ENCODE assay signal across 19 cellular contexts in the genomic region with DNA sequence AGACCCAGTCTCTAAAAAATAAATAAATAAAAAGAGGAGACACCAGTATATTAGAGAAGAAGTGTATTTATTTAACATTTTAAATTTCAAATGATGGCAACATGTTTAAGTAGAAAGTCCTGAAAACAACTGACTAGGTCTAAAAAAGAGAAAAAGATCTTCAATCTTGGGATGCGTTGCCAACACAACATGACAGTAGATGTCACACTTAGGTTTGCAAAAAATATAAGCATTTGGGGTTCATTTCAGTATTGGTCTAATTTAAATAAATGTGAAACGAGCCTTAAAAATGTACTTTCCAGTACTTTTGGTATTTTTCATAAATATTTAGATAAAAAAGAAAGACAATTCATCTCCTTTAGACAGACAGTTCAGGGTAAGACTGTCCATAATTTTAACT. TPM values are rescaled to one million over a fixed set of nuclear protein-coding genes. Genes with fewer than 3 reads are reported as not detected.
DNase-seq lines count a peak whose midpoint lies in the region; ATAC-seq and TF ChIP-seq lines count a peak whose summit lies in the region.
"Had no signal": no experiment of that assay in that cellular context is flagged by ENCODE, and none has a peak within 500 bp of the region (broad histone marks: within the 10 kb centered on the region; RNA-seq: fewer than 3 reads in every experiment).

No MANE protein-coding gene starts in this region.

- H3K27ac ChIP-seq in Karpas-422 (ENCODE audit: low read length) = no peak overlapping the region
- H3K27ac ChIP-seq in left ventricle myocardium inferior (replicated peaks) = no peak overlapping the region

- H3K4me1 ChIP-seq in Karpas-422 (ENCODE audit: low read length) (peaks cover 42% of the 10 kb centered on the region), left ventricle myocardium inferior (peaks cover 37% of the 10 kb centered on the region)
- H3K4me1 ChIP-seq: uterus had no signal

- H3K4me3 Mint-ChIP-seq in activated T-cell treated with anti-CD3 and anti-CD28 coated beads, Interleukin-2, amount 50 U/mL, for 72 hours = peak overlapping the region; percentile 38 to 100
- peak overlapping the region; percentile 64 to 99 (median 93) for H3K4me3 Mint-ChIP-seq in brain
- no peak overlapping the region for H3K4me3 Mint-ChIP-seq in osteocyte (ENCODE audit: unreplicated experiment)

- no peak for TF ChIP-seq CTCF in brain (conservative IDR thresholded peaks at IDR 0.05)
- TF ChIP-seq CTCF in osteocyte (IDR thresholded peaks at IDR 0.05) = no peak
- TF ChIP-seq CTCF in left ventricle myocardium inferior (IDR thresholded peaks at IDR 0.05; ENCODE audit: borderline replicate concordance) = no peak

- H3K9me2 ChIP-seq in Karpas-422 (replicated peaks; ENCODE audit: insufficient read depth, low read length) = no peaks in the 10 kb centered on the region
- H3K9me2 ChIP-seq: SK-N-SH had no signal

- peaks cover 47% of the 10 kb centered on the region for H3K4me1 Mint-ChIP-seq in activated T-cell treated with anti-CD3 and anti-CD28 coated beads, Interleukin-2, amount 50 U/mL, for 72 hours (ENCODE audit: low read depth)
- H3K4me1 Mint-ChIP-seq in brain = peaks cover 57% of the 10 kb centered on the region
- peaks cover 42% of the 10 kb centered on the region for H3K4me1 Mint-ChIP-seq in osteocyte (ENCODE audit: unreplicated experiment)

- H3K4me2 ChIP-seq in Karpas-422 (ENCODE audit: low read depth, low read length, poor library complexity, severe bottlenecking) = peak overlapping the region; percentile 92

- H3K27ac Mint-ChIP-seq in activated T-cell treated with anti-CD3 and anti-CD28 coated beads, Interleukin-2, amount 50 U/mL, for 72 hours = no peak overlapping the region
- H3K27ac Mint-ChIP-seq in brain = peak overlapping the region in 4 of 5 experiments; percentile 49 to 98 (median 80)
- peak overlapping the region; percentile 99 for H3K27ac Mint-ChIP-seq in osteocyte (ENCODE audit: unreplicated experiment)

- H4K20me1 ChIP-seq in Karpas-422 (ENCODE audit: insufficient read depth, low read depth, low read length) = no peaks in the 10 kb centered on the region

- no peaks in the 10 kb centered on the region for H3K9me3 Mint-ChIP-seq in activated T-cell treated with anti-CD3 and anti-CD28 coated beads, Interleukin-2, amount 50 U/mL, for 72 hours
- H3K9me3 Mint-ChIP-seq in brain (no peaks in the 10 kb centered on the region), osteocyte (ENCODE audit: unreplicated experiment) (no peaks in the 10 kb centered on the region)
- H3K9me3 Mint-ChIP-seq: activated CD4-positive, alpha-beta memory T cell treated with anti-CD3 and anti-CD28 coated beads, Interleukin-2, amount 10 ng/mL, durations not matched to agents 7 days and 5 days had no signal

- H2AFZ ChIP-seq in Karpas-422 (ENCODE audit: low read length) = no peak overlapping the region

- no peak for DNase-seq in activated T-cell treated with anti-CD3 and anti-CD28 coated beads, Interleukin-2, amount 50 U/mL, for 72 hours
- DNase-seq in activated T-cell treated with anti-CD3 and anti-CD28 coated beads for 4 hours (no peak), Karpas-422 (peak; percentile 46), osteocyte (ENCODE audit: extremely low spot score, unreplicated experiment) (no peak), left ventricle myocardium inferior (no peak)
- DNase-seq: activated CD4-positive, alpha-beta memory T cell treated with anti-CD3 and anti-CD28 coated beads, Interleukin-2, amount 10 ng/mL, durations not matched to agents 7 days and 5 days; anterior cingulate cortex; gastrocnemius medialis; MG63; NCI-H2029; NCI-H510A; SK-N-SH; uterus had no signal

- H3K4me3 ChIP-seq in Karpas-422 (ENCODE audit: low read length) = no peak overlapping the region
- no peak overlapping the region for H3K4me3 ChIP-seq in left ventricle myocardium inferior
- H3K4me3 ChIP-seq: uterus had no signal

- no peaks in the 10 kb centered on the region for H3K27me3 ChIP-seq in Karpas-422 (ENCODE audit: low read length)
- H3K27me3 ChIP-seq in left ventricle myocardium inferior (ENCODE audit: low read depth) = no peaks in the 10 kb centered on the region
- H3K27me3 ChIP-seq: gastrocnemius medialis, MG63, uterus had no signal

- H3K36me3 ChIP-seq in Karpas-422 (ENCODE audit: insufficient read depth, low read length) = no peaks in the 10 kb centered on the region
- H3K36me3 ChIP-seq in left ventricle myocardium inferior = no peaks in the 10 kb centered on the region
- H3K36me3 ChIP-seq: gastrocnemius medialis, MG63, uterus had no signal

- intact Hi-C loops in left ventricle myocardium inferior (cut with micrococcal nuclease) = no loop called here

- H3K9me3 ChIP-seq in Karpas-422 (ENCODE audit: low read length) (no peaks in the 10 kb centered on the region), left ventricle myocardium inferior (replicated peaks) (no peaks in the 10 kb centered on the region)
- H3K9me3 ChIP-seq: gastrocnemius medialis, MG63, SK-N-SH, uterus had no signal

- H3K36me3 Mint-ChIP-seq in activated T-cell treated with anti-CD3 and anti-CD28 coated beads, Interleukin-2, amount 50 U/mL, for 72 hours (ENCODE audit: insufficient read depth in 2 of 2) = no peaks in the 10 kb centered on the region
- H3K36me3 Mint-ChIP-seq in brain (no peaks in the 10 kb centered on the region), osteocyte (ENCODE audit: unreplicated experiment) (peaks cover 2% of the 10 kb centered on the region)

- ATAC-seq in activated T-cell treated with anti-CD3 and anti-CD28 coated beads, Interleukin-2, amount 50 U/mL, for 72 hours (replicated peaks in 1 of 2) = no peak
- ATAC-seq in GM19035 (IDR thresholded peaks at IDR 0.05; ENCODE audit: unreplicated experiment) (no peak), HG03439 (IDR thresholded peaks at IDR 0.05; ENCODE audit: unreplicated experiment) (no peak)
- ATAC-seq: gastrocnemius medialis had no signal

- H3K79me2 ChIP-seq in Karpas-422 (ENCODE audit: low read length) = 0 out of 2 replicates have a peak, but pooled peaks cover 6% of the 10 kb centered on the region

- no peaks in the 10 kb centered on the region for H3K27me3 Mint-ChIP-seq in activated T-cell treated with anti-CD3 and anti-CD28 coated beads, Interleukin-2, amount 50 U/mL, for 72 hours (ENCODE audit: low read depth)
- H3K27me3 Mint-ChIP-seq in brain (peaks cover 7% of the 10 kb centered on the region), osteocyte (ENCODE audit: unreplicated experiment) (no peaks in the 10 kb centered on the region)
- H3K27me3 Mint-ChIP-seq: activated CD4-positive, alpha-beta memory T cell treated with anti-CD3 and anti-CD28 coated beads, Interleukin-2, amount 10 ng/mL, durations not matched to agents 7 days and 5 days had no signal

- peak overlapping the region; percentile 89; the same call in 1 of the 2 replicates for H3K9ac ChIP-seq in Karpas-422 (ENCODE audit: low read length)

RNA-seq across cellular contexts. Expression of a gene that starts 4.5 kb away (rescaled TPM):
- total RNA-seq in activated T-cell treated with anti-CD3 and anti-CD28 coated beads, Interleukin-2, amount 50 U/mL, for 72 hours = 10 to 100 TPM; 13.5 to 15.2 TPM
- 21.6 and 43.2 TPM in 2 replicates for total RNA-seq in Karpas-422 (2014; rRNA removed; shearing (Covaris generic); ENCODE audit: low replicate concordance)
- 37.3 TPM for polyA plus RNA-seq in brain (ENCODE audit: insufficient read depth, low read depth, low replicate concordance)
- total RNA-seq in osteocyte (11.4 and 12.4 TPM in 2 replicates), left ventricle myocardium inferior (4.9 TPM)

RNA-seq across cellular contexts. Expression of a gene that starts 23.1 kb away (rescaled TPM):
- 1 to 10 TPM; 1.7 to 2.2 TPM for total RNA-seq in activated T-cell treated with anti-CD3 and anti-CD28 coated beads, Interleukin-2, amount 50 U/mL, for 72 hours
- not detected in 2 replicates for total RNA-seq in Karpas-422 (2014; rRNA removed; shearing (Covaris generic); ENCODE audit: low replicate concordance)
- 0.75 TPM for polyA plus RNA-seq in brain (ENCODE audit: insufficient read depth, low read depth, low replicate concordance)
- 111 and 115 TPM in 2 replicates for total RNA-seq in osteocyte
- 7.2 TPM for total RNA-seq in left ventricle myocardium inferior

RNA-seq across cellular contexts. Expression of a gene that starts 29.2 kb away (rescaled TPM):
- 10 to 100 TPM; 82.8 to 88.9 TPM for total RNA-seq in activated T-cell treated with anti-CD3 and anti-CD28 coated beads, Interleukin-2, amount 50 U/mL, for 72 hours
- 65.4 and 67.1 TPM in 2 replicates for total RNA-seq in Karpas-422 (2014; rRNA removed; shearing (Covaris generic); ENCODE audit: low replicate concordance)
- polyA plus RNA-seq in brain (ENCODE audit: insufficient read depth, low read depth, low replicate concordance) = 234 TPM
- total RNA-seq in osteocyte = 144 and 147 TPM in 2 replicates
- 118 TPM for total RNA-seq in left ventricle myocardium inferior

RNA-seq across cellular contexts. Expression of a gene that starts 36.6 kb away (rescaled TPM):
- not detected for total RNA-seq in activated T-cell treated with anti-CD3 and anti-CD28 coated beads, Interleukin-2, amount 50 U/mL, for 72 hours
- not detected in 2 replicates for total RNA-seq in Karpas-422 (2014; rRNA removed; shearing (Covaris generic); ENCODE audit: low replicate concordance)
- polyA plus RNA-seq in brain (ENCODE audit: insufficient read depth, low read depth, low replicate concordance) = not detected
- total RNA-seq in osteocyte (not detected in 2 replicates), left ventricle myocardium inferior (not detected)
- total RNA-seq: activated CD4-positive, alpha-beta memory T cell treated with anti-CD3 and anti-CD28 coated beads, Interleukin-2, amount 10 ng/mL, durations not matched to agents 7 days and 5 days; gastrocnemius medialis; HT1080; liver; myocyte; uterus had no signal
- polyA plus RNA-seq: liver, SK-N-SH had no signal

RNA-seq across cellular contexts. Expression of a gene that starts 48.6 kb away (rescaled TPM):
- 10 to 100 TPM; 82.0 to 90.9 TPM for total RNA-seq in activated T-cell treated with anti-CD3 and anti-CD28 coated beads, Interleukin-2, amount 50 U/mL, for 72 hours
- 45.9 and 52.4 TPM in 2 replicates for total RNA-seq in Karpas-422 (2014; rRNA removed; shearing (Covaris generic); ENCODE audit: low replicate concordance)
- polyA plus RNA-seq in brain (ENCODE audit: insufficient read depth, low read depth, low replicate concordance) = 37.9 TPM
- 39.9 and 40.9 TPM in 2 replicates for total RNA-seq in osteocyte
- total RNA-seq in left ventricle myocardium inferior = 17.9 TPM

Comparison
In these comparisons a context has a peak if more than half of its experiments do, and no peak if none do; other contexts are left out.
1. RNA of a gene that starts 23.1 kb away (total RNA-seq): 111 to 115 TPM in osteocyte; 7.2 TPM in left ventricle myocardium inferior (single experiment), 1.7 to 2.2 TPM in activated T-cell treated with anti-CD3 and anti-CD28 coated beads, Interleukin-2, amount 50 U/mL, for 72 hours and not detected in Karpas-422; every median in the first group is over 10 times any median in the second.